In the genomic region with DNA sequence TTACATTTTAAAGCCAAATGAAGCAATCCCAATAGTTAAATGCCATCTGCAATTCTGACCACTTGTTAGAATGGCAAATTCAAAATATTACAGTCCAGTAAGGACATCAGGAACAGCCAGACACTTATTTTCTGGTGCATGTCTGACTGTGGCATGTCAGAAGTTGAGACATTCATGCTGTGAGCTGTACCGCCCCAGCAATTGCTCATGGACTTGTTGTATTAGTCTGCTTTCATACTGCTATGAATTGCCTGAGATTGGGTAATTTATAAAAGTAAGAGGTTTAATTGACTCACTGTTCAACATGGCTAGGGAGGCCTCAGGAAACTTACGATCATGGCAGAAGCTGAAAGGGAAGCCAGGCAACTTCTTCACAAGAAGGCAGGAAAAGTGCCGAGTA, we compare ENCODE assay signal across 24 cellular contexts. TPM values are rescaled to one million over a fixed set of nuclear protein-coding genes. Genes with fewer than 3 reads are reported as not detected.
DNase-seq lines count a peak whose midpoint lies in the region; ATAC-seq and TF ChIP-seq lines count a peak whose summit lies in the region.
"Had no signal": no experiment of that assay in that cellular context is flagged by ENCODE, and none has a peak within 500 bp of the region (broad histone marks: within the 10 kb centered on the region; RNA-seq: fewer than 3 reads in every experiment).

No MANE protein-coding gene starts in this region.

- no peaks in the 10 kb centered on the region for H3K36me3 ChIP-seq in breast epithelium
- H3K36me3 ChIP-seq: BLaER1 treated with 17β-estradiol and CSF1 and Interleukin-3, amounts not matched to agents 10 nM and 100 nM; Peyer's patch; tibial nerve had no signal

- H3K36me3 Mint-ChIP-seq in MCF 10A (ENCODE audit: insufficient read depth, unreplicated experiment) (no peaks in the 10 kb centered on the region), chondrocyte (ENCODE audit: low read depth) (peaks cover 18% of the 10 kb centered on the region)
- H3K36me3 Mint-ChIP-seq in natural killer cell treated with Interleukin-12 subunit alpha and Interleukin-12 subunit beta and Interleukin-15 and Interleukin-18, amount 100 ng/mL, for 72 hours: no peaks in the 10 kb centered on the region

- H3K4me3 Mint-ChIP-seq in MCF 10A (ENCODE audit: unreplicated experiment) (no peak overlapping the region), chondrocyte (ENCODE audit: unreplicated experiment) (no peak overlapping the region)
- no peak overlapping the region for H3K4me3 Mint-ChIP-seq in natural killer cell treated with Interleukin-12 subunit alpha and Interleukin-12 subunit beta and Interleukin-15 and Interleukin-18, amount 100 ng/mL, for 72 hours
- H3K4me3 Mint-ChIP-seq: dendritic cell treated with granulocyte-macrophage colony-stimulating factor and Interleukin-4, amounts not matched to agents 40 ng/mL and 50 ng/mL, for 4 days; GM23338; stimulated activated naive CD8-positive, alpha-beta T cell treated with anti-CD3 and anti-CD28 coated beads, Interleukin-15, Interleukin-2, amounts not matched to agents 100 ng/mL and 50 ng/mL, for 24 hours; T-helper 1 cell treated with Interleukin-12 subunit alpha and Interleukin-12 subunit beta and Interleukin-4 antibody, amounts not matched to agents 30 μg/mL and 1 μg/mL, for 36 hours had no signal

- CTCF ChIA-PET in MCF 10A (lab: Yijun Ruan, JAX): no interaction called here

- no peaks in the 10 kb centered on the region for H3K9me3 ChIP-seq in breast epithelium
- H3K9me3 ChIP-seq: BLaER1 treated with 17β-estradiol and CSF1 and Interleukin-3, amounts not matched to agents 10 nM and 100 nM; Caco-2; Peyer's patch; tibial nerve had no signal

- no peaks in the 10 kb centered on the region for H3K27me3 Mint-ChIP-seq in MCF 10A (ENCODE audit: insufficient read depth, unreplicated experiment)
- no peaks in the 10 kb centered on the region for H3K27me3 Mint-ChIP-seq in chondrocyte (ENCODE audit: low read depth)
- peaks cover 10 to 27% of the 10 kb centered on the region in 2 donors for H3K27me3 Mint-ChIP-seq in natural killer cell treated with Interleukin-12 subunit alpha and Interleukin-12 subunit beta and Interleukin-15 and Interleukin-18, amount 100 ng/mL, for 72 hours

- DNase-seq in MCF 10A (ENCODE audit: unreplicated experiment): peak; percentile 28
- DNase-seq in breast epithelium (ENCODE audit: low spot score in 2 of 2): no peak
- no peak for DNase-seq in chondrocyte (ENCODE audit: low spot score)
- peak; percentile 73 to 75 for DNase-seq in foreskin fibroblast
- no peak for DNase-seq in natural killer cell treated with Interleukin-12 subunit alpha and Interleukin-12 subunit beta and Interleukin-15 and Interleukin-18, amount 100 ng/mL, for 72 hours (ENCODE audit: low spot score)
- DNase-seq in GDM1 (lab: John Stamatoyannopoulos, UW): no peak
- DNase-seq in activated CD8-positive, alpha-beta memory T cell treated with anti-CD3 and anti-CD28 coated beads, Interleukin-2, amount 50 U/mL, for 4 hours: no peak
- DNase-seq: activated CD8-positive, alpha-beta memory T cell treated with anti-CD3 and anti-CD28 coated beads, Interleukin-2, amount 50 U/mL, for 48 hours; Caco-2; DMS79 treated with DMSO at 0.1 percent for 48 hours; NCI-H1105 treated with DMSO at 0.1 percent for 48 hours; NCI-H510A; Peyer's patch; stimulated activated CD4-positive, alpha-beta T cell treated with anti-CD3 and anti-CD28 coated beads, Interleukin-4, amount 100 ng/mL, for 24 hours had no signal

- POLR2A ChIA-PET in MCF 10A (lab: Yijun Ruan, JAX): no interaction called here

- BruUV-seq in MCF 10A (replicated peaks; lab: Mats Ljungman, UMichigan): no TSS peak

- H3K27me3 ChIP-seq in breast epithelium: no peaks in the 10 kb centered on the region
- H3K27me3 ChIP-seq: BLaER1 treated with 17β-estradiol and CSF1 and Interleukin-3, amounts not matched to agents 10 nM and 100 nM; Peyer's patch; tibial nerve had no signal

- H3K4me3 ChIP-seq in breast epithelium (no peak overlapping the region), foreskin fibroblast (ENCODE audit: low read depth in 1 of 2, low read length in 2 of 2) (no peak overlapping the region)
- H3K4me3 ChIP-seq: BLaER1 treated with 17β-estradiol and CSF1 and Interleukin-3, amounts not matched to agents 10 nM and 100 nM; lung; Peyer's patch; tibial nerve had no signal

- no peak for TF ChIP-seq CTCF in MCF 10A (IDR thresholded peaks at IDR 0.05; ENCODE audit: unreplicated experiment)
- TF ChIP-seq CTCF in breast epithelium (IDR thresholded peaks at IDR 0.05): no peak
- TF ChIP-seq CTCF in chondrocyte (IDR thresholded peaks at IDR 0.05): no peak
- TF ChIP-seq CTCF in foreskin fibroblast (IDR thresholded peaks at IDR 0.05; ENCODE audit: low read depth, low read length): no peak

- H3K4me1 ChIP-seq in breast epithelium: no peaks in the 10 kb centered on the region
- H3K4me1 ChIP-seq: Caco-2 had no signal

- H3K27ac Mint-ChIP-seq in MCF 10A (ENCODE audit: low read depth, unreplicated experiment) (no peak overlapping the region), chondrocyte (ENCODE audit: unreplicated experiment) (peak overlapping the region; percentile 63)
- no peak overlapping the region for H3K27ac Mint-ChIP-seq in natural killer cell treated with Interleukin-12 subunit alpha and Interleukin-12 subunit beta and Interleukin-15 and Interleukin-18, amount 100 ng/mL, for 72 hours
- H3K27ac Mint-ChIP-seq: activated T-helper 2 cell treated with anti-CD3 and anti-CD28 coated beads, Interferon-gamma antibody, Interleukin-2, Interleukin-4, amounts not matched to agents 10 μg/mL and 5 μg/mL and 100 μg/mL, durations not matched to agents 14 hours and 24 hours and 36 hours; dendritic cell treated with granulocyte-macrophage colony-stimulating factor and Interleukin-4, amounts not matched to agents 40 ng/mL and 50 ng/mL, for 4 days; GM23338; stimulated activated naive CD8-positive, alpha-beta T cell treated with anti-CD3 and anti-CD28 coated beads, Interleukin-15, Interleukin-2, amounts not matched to agents 100 ng/mL and 50 ng/mL, for 24 hours; T-helper 1 cell treated with Interleukin-12 subunit alpha and Interleukin-12 subunit beta and Interleukin-4 antibody, amounts not matched to agents 30 μg/mL and 1 μg/mL, for 36 hours had no signal

- ATAC-seq in natural killer cell treated with Interleukin-12 subunit alpha and Interleukin-12 subunit beta and Interleukin-15 and Interleukin-18, amount 100 ng/mL, for 72 hours: no peak
- no peak for ATAC-seq in GM18519 (IDR thresholded peaks at IDR 0.05; ENCODE audit: low FRiP score, unreplicated experiment)
- ATAC-seq: HepG2 had no signal

- intact Hi-C loops in MCF 10A (cut with micrococcal nuclease) (no loop called here), breast epithelium (cut with DNase I; ENCODE audit: low total_unique reads) (loop anchor here (10.0 kb wide), 1 partner anchor 1131 kb away; no protein-coding TSS in a partner anchor)

- H3K27ac ChIP-seq in breast epithelium: no peak overlapping the region
- H3K27ac ChIP-seq: BLaER1 treated with 17β-estradiol and CSF1 and Interleukin-3, amounts not matched to agents 10 nM and 100 nM; Peyer's patch; tibial nerve had no signal

- H3K4me1 Mint-ChIP-seq in MCF 10A (ENCODE audit: insufficient read depth, unreplicated experiment) (peaks cover 6% of the 10 kb centered on the region), chondrocyte (ENCODE audit: low read depth) (peaks cover 68% of the 10 kb centered on the region)
- peaks cover 0 to 2% of the 10 kb centered on the region in 2 donors for H3K4me1 Mint-ChIP-seq in natural killer cell treated with Interleukin-12 subunit alpha and Interleukin-12 subunit beta and Interleukin-15 and Interleukin-18, amount 100 ng/mL, for 72 hours (ENCODE audit: low read depth in 2 of 2)

- H3K9me3 Mint-ChIP-seq in MCF 10A (ENCODE audit: unreplicated experiment) (no peaks in the 10 kb centered on the region), chondrocyte (ENCODE audit: low read depth) (no peaks in the 10 kb centered on the region)
- H3K9me3 Mint-ChIP-seq in natural killer cell treated with Interleukin-12 subunit alpha and Interleukin-12 subunit beta and Interleukin-15 and Interleukin-18, amount 100 ng/mL, for 72 hours: peaks cover 14% of the 10 kb centered on the region
- H3K9me3 Mint-ChIP-seq: activated T-helper 2 cell treated with anti-CD3 and anti-CD28 coated beads, Interferon-gamma antibody, Interleukin-2, Interleukin-4, amounts not matched to agents 10 μg/mL and 5 μg/mL and 100 μg/mL, durations not matched to agents 14 hours and 24 hours and 36 hours; GM23338; stimulated activated naive CD8-positive, alpha-beta T cell treated with anti-CD3 and anti-CD28 coated beads, Interleukin-15, Interleukin-2, amounts not matched to agents 100 ng/mL and 50 ng/mL, for 24 hours; T-helper 1 cell treated with Interleukin-12 subunit alpha and Interleukin-12 subunit beta and Interleukin-4 antibody, amounts not matched to agents 30 μg/mL and 1 μg/mL, for 36 hours had no signal

- TF ChIP-seq POLR2A in breast epithelium (IDR thresholded peaks at IDR 0.05): no peak

RNA-seq across cellular contexts. Expression of gene DDAH1, which starts 19.1 kb away (rescaled TPM):
- total RNA-seq in MCF 10A (2022) (4.3 and 7.9 TPM in 2 replicates), breast epithelium (10 to 100 TPM in 2 of 3 donors, 1 to 10 TPM in 1; 9.3 to 24.3 (median 23.9) TPM), chondrocyte (91.8 to 93.0 TPM (median 92.7 TPM) in 3 replicates)
- not detected for total RNA-seq in natural killer cell treated with Interleukin-12 subunit alpha and Interleukin-12 subunit beta and Interleukin-15 and Interleukin-18, amount 100 ng/mL, for 72 hours
- total RNA-seq: activated T-helper 2 cell treated with anti-CD3 and anti-CD28 coated beads, Interferon-gamma antibody, Interleukin-2, Interleukin-4, amounts not matched to agents 10 μg/mL and 5 μg/mL and 100 μg/mL, durations not matched to agents 14 hours and 24 hours and 36 hours had no signal

Comparison
In these comparisons a context has a peak if more than half of its experiments do, and no peak if none do; other contexts are left out.
1. DNase-seq: peak in MCF 10A (single experiment) and foreskin fibroblast (2 of 2); none in breast epithelium (0 of 2), chondrocyte (single experiment), natural killer cell treated with Interleukin-12 subunit alpha and Interleukin-12 subunit beta and Interleukin-15 and Interleukin-18, amount 100 ng/mL, for 72 hours (single experiment), GDM1 (single experiment) and activated CD8-positive, alpha-beta memory T cell treated with anti-CD3 and anti-CD28 coated beads, Interleukin-2, amount 50 U/mL, for 4 hours (single experiment).